ENCODE assay signal across 8 cellular contexts in genomic region chr17:47099451-47099986, GRCh38.
A peak's percentile ranks its signal among the peaks of the same experiment; 100 is the strongest.
DNase-seq lines count a peak whose midpoint lies in the region; ATAC-seq, FAIRE-seq and TF ChIP-seq lines count a peak whose summit lies in the region.

No MANE protein-coding gene starts in this region.

- CTCF ChIA-PET in activated CD4-positive, alpha-beta T cell treated with anti-CD3 and anti-CD28 coated beads, Interleukin-2, amount 10 ng/mL, durations not matched to agents 7 days and 5 days (lab: Charles Lee) = interaction anchor here (0.7 kb wide), 1 partner anchor 833 kb away, joined by 4 read pairs; no protein-coding TSS in a partner anchor
- CTCF ChIA-PET in GM12878 (lab: Yijun Ruan, JAX) = no interaction called here

- H4K8ac ChIP-seq in mesenchymal stem cell (ENCODE audit: low read length) = peak overlapping the region; percentile 93

- H2BK120ac ChIP-seq in mesenchymal stem cell (ENCODE audit: low read depth, low read length) = peak overlapping the region; percentile 77

- in situ Hi-C loops in GM12878 (cut with MboI) = no loop called here

- H3K79me1 ChIP-seq in mesenchymal stem cell (replicated peaks; ENCODE audit: low read length, poor library complexity, severe bottlenecking) = peaks cover 5% of the 10 kb centered on the region

- no peak for TF ChIP-seq CTCF in HL-60 (IDR thresholded peaks at IDR 0.05; ENCODE audit: insufficient read depth, low read length)
- TF ChIP-seq CTCF in GM12878 (IDR thresholded peaks at IDR 0.05 in 2 of 3, conservative IDR thresholded peaks at IDR 0.05 in 1 of 3; ENCODE audit: control insufficient read depth in 2 of 3, extremely low read depth in 1 of 3, insufficient read depth in 1 of 3, low read depth in 3 of 3, low read length in 3 of 3) = no peak
- TF ChIP-seq CTCF in GM20000 (IDR thresholded peaks at IDR 0.05; ENCODE audit: extremely low read depth, missing control alignments) = no peak

- DNase-seq in activated CD4-positive, alpha-beta T cell treated with anti-CD3 and anti-CD28 coated beads, Interleukin-2, amount 10 ng/mL, durations not matched to agents 7 days and 5 days = no peak
- DNase-seq in activated CD4-positive, alpha-beta T cell treated with anti-CD3 and anti-CD28 coated beads for 4 hours = no peak
- DNase-seq in HL-60 (ENCODE audit: low read depth in 1 of 2, low spot score in 1 of 2) (no peak), GM12878 (ENCODE audit: low read depth, low spot score) (no peak), mesenchymal stem cell (no peak), NCI-H1105 treated with DMSO at 0.1 percent for 48 hours (lab: John Stamatoyannopoulos, UW) (no peak), GM20000 (ENCODE audit: low spot score) (no peak)
- DNase-seq in stimulated activated CD4-positive, alpha-beta T cell treated with anti-CD3 and anti-CD28 coated beads, Interleukin-12 subunit alpha, Interleukin-12 subunit beta, amount 100 ng/mL, for 4 hours = no peak

- peak overlapping the region; percentile 81 for H3K27ac ChIP-seq in HL-60 (replicated peaks)
- peak overlapping the region; percentile 71 for H3K27ac ChIP-seq in GM12878 (ENCODE audit: control insufficient read depth, insufficient read depth)
- no peak overlapping the region for H3K27ac ChIP-seq in mesenchymal stem cell (ENCODE audit: low read length, poor library complexity, severe bottlenecking)

- TF ChIP-seq RAD21 in GM12878 (IDR thresholded peaks at IDR 0.05; ENCODE audit: insufficient read depth, low read depth, low read length) = no peak

- H4K20me1 ChIP-seq in GM12878 (ENCODE audit: control insufficient read depth, insufficient read depth) = no peaks in the 10 kb centered on the region

- intact Hi-C loops in GM12878 (cut with micrococcal nuclease; ENCODE audit: unreplicated experiment) = no loop called here

- H3K9ac ChIP-seq in GM12878 (ENCODE audit: control insufficient read depth, insufficient read depth, low read length) (peak overlapping the region; percentile 76), mesenchymal stem cell (ENCODE audit: low read length) (peak overlapping the region; percentile 90)

- peak overlapping the region in 1 of 2 experiments; percentile 25 for H2BK12ac ChIP-seq in mesenchymal stem cell (ENCODE audit: low read length in 2 of 2)

- peaks cover 7% of the 10 kb centered on the region for H3K36me3 Mint-ChIP-seq in activated CD4-positive, alpha-beta T cell treated with anti-CD3 and anti-CD28 coated beads, Interleukin-2, amount 10 ng/mL, durations not matched to agents 7 days and 5 days (ENCODE audit: low read depth)

- no peak for FAIRE-seq in GM12878 (lab: Jason Lieb, UNC)

- H2AFZ ChIP-seq in GM12878 (ENCODE audit: control insufficient read depth, low read depth, low read length) (peak overlapping the region; percentile 67; the same call in 1 of the 2 replicates), mesenchymal stem cell (ENCODE audit: low read depth, low read length) (peak overlapping the region; percentile 95)

- RAD21 ChIA-PET in GM12878 (lab: Charles Lee; ENCODE audit: unreplicated experiment) = no interaction called here

- no peaks in the 10 kb centered on the region for H3K9me3 Mint-ChIP-seq in activated CD4-positive, alpha-beta T cell treated with anti-CD3 and anti-CD28 coated beads, Interleukin-2, amount 10 ng/mL, durations not matched to agents 7 days and 5 days

- H2BK15ac ChIP-seq in mesenchymal stem cell (ENCODE audit: low read depth, poor library complexity, severe bottlenecking) = no peak overlapping the region

- WGBS in GM12878 (ENCODE audit: insufficient coverage, insufficient replicate concordance, low lambda C conversion rate, missing lambda C conversion rate) = 1% methylated on average over 22 of the region's 22 CpGs
- WGBS in mesenchymal stem cell = 9% methylated on average over 17 of the region's 22 CpGs

- no peak overlapping the region for H2BK5ac ChIP-seq in mesenchymal stem cell (ENCODE audit: low read depth, low read length, poor library complexity, severe bottlenecking)

- no peak for TF ChIP-seq EP300 in GM12878 (IDR thresholded peaks at IDR 0.05; ENCODE audit: borderline replicate concordance in 1 of 2, control insufficient read depth in 1 of 2, low read depth in 2 of 2, low read length in 2 of 2)

- H3K4me1 ChIP-seq in GM12878 (ENCODE audit: control insufficient read depth, insufficient read depth, low read length) (peaks cover 8% of the 10 kb centered on the region), mesenchymal stem cell (ENCODE audit: control insufficient read depth, insufficient read depth, low read depth, low read length) (peaks cover 4% of the 10 kb centered on the region)

- H3K4ac ChIP-seq in mesenchymal stem cell (ENCODE audit: low read depth in 1 of 2, low read length in 2 of 2) = peak overlapping the region in 1 of 2 experiments; percentile 93

- peak overlapping the region; percentile 86 for H3K27ac Mint-ChIP-seq in activated CD4-positive, alpha-beta T cell treated with anti-CD3 and anti-CD28 coated beads, Interleukin-2, amount 10 ng/mL, durations not matched to agents 7 days and 5 days

- peaks cover 21% of the 10 kb centered on the region for H3K79me2 ChIP-seq in GM12878 (ENCODE audit: control insufficient read depth, insufficient read depth, low read length)

- peak overlapping the region; percentile 90 for H3K4me3 ChIP-seq in HL-60 (replicated peaks; ENCODE audit: insufficient read depth, low read length)
- H3K4me3 ChIP-seq in GM12878 = peak overlapping the region; percentile 90
- H3K4me3 ChIP-seq in mesenchymal stem cell (ENCODE audit: insufficient read depth in 1 of 2, low read depth in 1 of 2, low read length in 2 of 2) = peak overlapping the region; percentile 86 to 94

- H3K36me3 ChIP-seq in GM12878 (ENCODE audit: control insufficient read depth in 2 of 2, insufficient read depth in 2 of 2, low read length in 1 of 2) (no peaks in the 10 kb centered on the region), mesenchymal stem cell (ENCODE audit: control insufficient read depth in 1 of 2, insufficient read depth in 2 of 2, low read depth in 1 of 2, low read length in 2 of 2) (peaks cover 0 to 3% of the 10 kb centered on the region in 2 experiments)

- H3K4me2 ChIP-seq in GM12878 (ENCODE audit: control insufficient read depth, insufficient read depth) (peak overlapping the region; percentile 86), mesenchymal stem cell (ENCODE audit: low read length, poor library complexity, severe bottlenecking) (peak overlapping the region; percentile 89)

- H3K4me3 Mint-ChIP-seq in activated CD4-positive, alpha-beta T cell treated with anti-CD3 and anti-CD28 coated beads, Interleukin-2, amount 10 ng/mL, durations not matched to agents 7 days and 5 days = peak overlapping the region; percentile 100

- BruUV-seq in GM12878 (replicated peaks; lab: Mats Ljungman, UMichigan) = no TSS peak

- no peaks in the 10 kb centered on the region for H3K9me3 ChIP-seq in GM12878 (replicated peaks; ENCODE audit: control insufficient read depth, insufficient read depth, low read length)
- H3K9me3 ChIP-seq in mesenchymal stem cell (ENCODE audit: control insufficient read depth, low read length) = no peaks in the 10 kb centered on the region

- H3K4me1 Mint-ChIP-seq in activated CD4-positive, alpha-beta T cell treated with anti-CD3 and anti-CD28 coated beads, Interleukin-2, amount 10 ng/mL, durations not matched to agents 7 days and 5 days = peaks cover 25% of the 10 kb centered on the region

- no peak overlapping the region for H2AK5ac ChIP-seq in mesenchymal stem cell (ENCODE audit: low read length, severe bottlenecking)

- peak overlapping the region; percentile 84 to 94 for H3K18ac ChIP-seq in mesenchymal stem cell (ENCODE audit: low read depth in 1 of 2, low read length in 2 of 2)

- peak overlapping the region; percentile 43 for H4K91ac ChIP-seq in mesenchymal stem cell (ENCODE audit: low read length)

- SMC1A ChIA-PET in GM12878 (lab: Charles Lee; ENCODE audit: uncharacterized antibody, unreplicated experiment) = no interaction called here

- POLR2A ChIA-PET in activated CD4-positive, alpha-beta T cell treated with anti-CD3 and anti-CD28 coated beads, Interleukin-2, amount 10 ng/mL, durations not matched to agents 7 days and 5 days (lab: Charles Lee) = no interaction called here
- POLR2A ChIA-PET in GM12878 (lab: Charles Lee) = interaction anchor here (1.5 kb wide), 1 partner anchor 10 kb away, joined by 5 read pairs; no protein-coding TSS in a partner anchor

- H3K23ac ChIP-seq in mesenchymal stem cell (ENCODE audit: low read length in 2 of 2) = no peak overlapping the region

- peaks cover 4% of the 10 kb centered on the region for H3K27me3 Mint-ChIP-seq in activated CD4-positive, alpha-beta T cell treated with anti-CD3 and anti-CD28 coated beads, Interleukin-2, amount 10 ng/mL, durations not matched to agents 7 days and 5 days

- no peak; the same call in 2 of the 3 replicates for ATAC-seq in GM12878

- no peak for TF ChIP-seq POLR2A in GM12878 (IDR thresholded peaks at IDR 0.05; ENCODE audit: low read depth, low read length)

- H3K14ac ChIP-seq in mesenchymal stem cell (ENCODE audit: low read length in 2 of 2) = peak overlapping the region in 1 of 2 experiments; percentile 91

- no peaks in the 10 kb centered on the region for H3K27me3 ChIP-seq in HL-60 (ENCODE audit: insufficient read depth, poor library complexity, severe bottlenecking)
- no peaks in the 10 kb centered on the region for H3K27me3 ChIP-seq in GM12878 (replicated peaks in 1 of 2; ENCODE audit: control insufficient read depth in 2 of 2, insufficient read depth in 2 of 2, low read length in 1 of 2)
- no peaks in the 10 kb centered on the region for H3K27me3 ChIP-seq in mesenchymal stem cell (ENCODE audit: control insufficient read depth in 1 of 2, insufficient read depth in 1 of 2, low read length in 2 of 2)

TF ChIP-seq in GM12878, 131 proteins besides CTCF, POLR2A, EP300 and RAD21 (continues in another document):
- TF ChIP-seq TCF12 (IDR thresholded peaks at IDR 0.05; ENCODE audit: low read depth, low read length) = no peak
- TF ChIP-seq CHD2 (IDR thresholded peaks at IDR 0.05; ENCODE audit: borderline replicate concordance, low read depth, low read length) = no peak
- TF ChIP-seq ETV6 (conservative IDR thresholded peaks at IDR 0.05 in 1 of 2, IDR thresholded peaks at IDR 0.05 in 1 of 2; ENCODE audit: borderline replicate concordance in 1 of 2, low read depth in 1 of 2) = no peak
- TF ChIP-seq STAT1 (conservative IDR thresholded peaks at IDR 0.05) = no peak
- TF ChIP-seq CEBPB (IDR thresholded peaks at IDR 0.05; ENCODE audit: borderline replicate concordance in 1 of 2, low read depth in 2 of 2, low read length in 2 of 2) = no peak
- no peak for TF ChIP-seq NFIC (IDR thresholded peaks at IDR 0.05; ENCODE audit: low read depth, low read length)
- no peak for TF ChIP-seq POU2F2 (IDR thresholded peaks at IDR 0.05; ENCODE audit: borderline replicate concordance, low read depth, low read length)
- no peak for TF ChIP-seq RUNX3 (IDR thresholded peaks at IDR 0.05; ENCODE audit: low read length)
- no peak for TF ChIP-seq MTA3 (IDR thresholded peaks at IDR 0.05; ENCODE audit: borderline replicate concordance, low read length)
- TF ChIP-seq MAX (IDR thresholded peaks at IDR 0.05; ENCODE audit: low read depth, low read length) = no peak
- no peak for TF ChIP-seq BHLHE40 (IDR thresholded peaks at IDR 0.05; ENCODE audit: borderline replicate concordance in 1 of 2, low read depth in 2 of 2, low read length in 1 of 2)
